In genomic region chr7:116528008-116528789, GRCh38 we compare ENCODE assay signal across 10 cellular contexts. TPM values are rescaled to one million over a fixed set of nuclear protein-coding genes. Genes with fewer than 3 reads are reported as not detected.
DNase-seq lines count a peak whose midpoint lies in the region; ATAC-seq, FAIRE-seq and TF ChIP-seq lines count a peak whose summit lies in the region.
"Had no signal": no experiment of that assay in that cellular context is flagged by ENCODE, and none has a peak within 500 bp of the region (broad histone marks: within the 10 kb centered on the region; RNA-seq: fewer than 3 reads in every experiment).

No MANE protein-coding gene starts in this region.

- peaks cover 39% of the 10 kb centered on the region for H3K4me1 Mint-ChIP-seq in WTC11
- peaks cover 39% of the 10 kb centered on the region for H3K4me1 Mint-ChIP-seq in activated T-helper 1 cell treated with anti-CD3 and anti-CD28 coated beads, Interleukin-12 subunit alpha, Interleukin-12 subunit beta, Interleukin-2, Interleukin-4 antibody, amounts not matched to agents 30 ng/mL and 10 ng/mL and 1 ng/mL, durations not matched to agents 14 hours and 24 hours and 36 hours (ENCODE audit: low read depth)

- no peak overlapping the region for H2AFZ ChIP-seq in GM23248
- no peak overlapping the region for H2AFZ ChIP-seq in HepG2 (ENCODE audit: low read length)

- no peak for TF ChIP-seq POLR2A in HepG2 (IDR thresholded peaks at IDR 0.05; ENCODE audit: insufficient read depth in 1 of 2, low read depth in 2 of 2, low read length in 2 of 2)

- H3K36me3 Mint-ChIP-seq in WTC11, result no peaks in the 10 kb centered on the region
- no peaks in the 10 kb centered on the region for H3K36me3 Mint-ChIP-seq in activated T-helper 1 cell treated with anti-CD3 and anti-CD28 coated beads, Interleukin-12 subunit alpha, Interleukin-12 subunit beta, Interleukin-2, Interleukin-4 antibody, amounts not matched to agents 30 ng/mL and 10 ng/mL and 1 ng/mL, durations not matched to agents 14 hours and 24 hours and 36 hours (ENCODE audit: low read depth)

- H3K4me2 ChIP-seq in GM23248 (ENCODE audit: unreplicated experiment) (peak overlapping the region; percentile 93), HepG2 (ENCODE audit: low read depth, low read length) (no peak overlapping the region)

- H3K27me3 Mint-ChIP-seq in WTC11 (ENCODE audit: low read depth), result peaks cover 24% of the 10 kb centered on the region
- H3K27me3 Mint-ChIP-seq in activated T-helper 1 cell treated with anti-CD3 and anti-CD28 coated beads, Interleukin-12 subunit alpha, Interleukin-12 subunit beta, Interleukin-2, Interleukin-4 antibody, amounts not matched to agents 30 ng/mL and 10 ng/mL and 1 ng/mL, durations not matched to agents 14 hours and 24 hours and 36 hours (ENCODE audit: insufficient read depth), result peaks cover 59% of the 10 kb centered on the region

- H3F3A ChIP-seq in GM23248 (ENCODE audit: insufficient read depth), result peaks cover 71% of the 10 kb centered on the region

- H3K36me3 ChIP-seq in GM23248 (ENCODE audit: low read depth) (peaks cover 55% of the 10 kb centered on the region), skeletal muscle tissue (ENCODE audit: control insufficient read depth in 3 of 3, insufficient read depth in 3 of 3, low read length in 3 of 3) (no peaks in the 10 kb centered on the region), HepG2 (replicated peaks in 1 of 2; ENCODE audit: control insufficient read depth in 1 of 2, insufficient read depth in 2 of 2, low read length in 2 of 2) (no peaks in the 10 kb centered on the region)

- H3K27ac ChIP-seq in GM23248 (peak overlapping the region; percentile 95), skeletal muscle tissue (ENCODE audit: low read depth, low read length) (peak overlapping the region; percentile 51), HepG2 (ENCODE audit: extremely low read length, insufficient read depth, low read length) (no peak overlapping the region)

- DNase-seq in GM23248 (peak; percentile 98), WTC11 (ENCODE audit: low spot score) (no peak), cardiac septum (ENCODE audit: low spot score) (peak; percentile 80), HepG2 (ENCODE audit: low spot score) (no peak)
- DNase-seq in activated T-helper 1 cell treated with anti-CD3 and anti-CD28 coated beads, Interleukin-12 subunit alpha, Interleukin-12 subunit beta, Interleukin-2, Interleukin-4 antibody, amounts not matched to agents 30 ng/mL and 10 ng/mL and 1 ng/mL, durations not matched to agents 14 hours and 24 hours and 36 hours (ENCODE audit: low spot score), result no peak
- no peak for DNase-seq in stimulated activated CD4-positive, alpha-beta T cell treated with anti-CD3 and anti-CD28 coated beads, Interleukin-2, amount 100 ng/mL, for 24 hours
- no peak for DNase-seq in activated CD8-positive, alpha-beta memory T cell treated with anti-CD3 and anti-CD28 coated beads, Interleukin-2, amount 50 U/mL, for 4 hours

- TF ChIP-seq EP300 in HepG2 (IDR thresholded peaks at IDR 0.05; ENCODE audit: low read depth in 2 of 2, low read length in 2 of 2), result no peak
- TF ChIP-seq EP300 in HepG2 (CRISPR knock-in tag; IDR thresholded peaks at IDR 0.05; ENCODE audit: borderline replicate concordance), result no peak

- no peaks in the 10 kb centered on the region for H3K9me2 ChIP-seq in GM23248 (ENCODE audit: insufficient read depth)

- no peaks in the 10 kb centered on the region for H4K20me1 ChIP-seq in GM23248 (ENCODE audit: insufficient read depth)
- H4K20me1 ChIP-seq in HepG2 (ENCODE audit: insufficient read depth, low read length), result no peaks in the 10 kb centered on the region

- H3K4me1 ChIP-seq in GM23248 (ENCODE audit: insufficient read depth), result peaks cover 46% of the 10 kb centered on the region
- H3K4me1 ChIP-seq in skeletal muscle tissue (ENCODE audit: control insufficient read depth in 3 of 3, insufficient read depth in 3 of 3, low read length in 3 of 3), result peaks cover 22 to 23% (median 22%) of the 10 kb centered on the region in 3 donors
- peaks cover 21% of the 10 kb centered on the region for H3K4me1 ChIP-seq in HepG2 (ENCODE audit: insufficient read depth, low read length)

- no peak for TF ChIP-seq RAD21 in HepG2 (CRISPR knock-in tag; IDR thresholded peaks at IDR 0.05)

- intact Hi-C loops in cardiac septum (cut with DNase I), result loop anchor here (2.0 to 10.0 kb wide), 3 partner anchors 17 to 277 kb away; no protein-coding TSS in a partner anchor
- intact Hi-C loops in activated T-helper 1 cell treated with anti-CD3 and anti-CD28 coated beads, Interleukin-12 subunit alpha, Interleukin-12 subunit beta, Interleukin-2, Interleukin-4 antibody, amounts not matched to agents 30 ng/mL and 10 ng/mL and 1 ng/mL, durations not matched to agents 14 hours and 24 hours and 36 hours (cut with micrococcal nuclease), result loop anchor here (5.0 kb wide), 2 partner anchors 36 to 346 kb away; no protein-coding TSS in a partner anchor
- intact Hi-C loops in HepG2 (cut with micrococcal nuclease; ENCODE audit: unreplicated experiment), result loop anchor here (5.0 to 10.0 kb wide), 3 partner anchors 277 to 391 kb away; no protein-coding TSS in a partner anchor

- no peaks in the 10 kb centered on the region for H3K27me3 ChIP-seq in GM23248 (replicated peaks; ENCODE audit: insufficient read depth)
- H3K27me3 ChIP-seq in skeletal muscle tissue (ENCODE audit: control insufficient read depth in 3 of 3, insufficient read depth in 3 of 3, low read length in 3 of 3), result peaks cover 0 to 18% (median 5%) of the 10 kb centered on the region in 3 donors
- peaks cover 9 to 39% of the 10 kb centered on the region in 2 experiments for H3K27me3 ChIP-seq in HepG2 (ENCODE audit: control insufficient read depth in 1 of 2, insufficient read depth in 2 of 2, low read length in 2 of 2)

- H3K4me3 Mint-ChIP-seq in WTC11, result no peak overlapping the region
- no peak overlapping the region for H3K4me3 Mint-ChIP-seq in activated T-helper 1 cell treated with anti-CD3 and anti-CD28 coated beads, Interleukin-12 subunit alpha, Interleukin-12 subunit beta, Interleukin-2, Interleukin-4 antibody, amounts not matched to agents 30 ng/mL and 10 ng/mL and 1 ng/mL, durations not matched to agents 14 hours and 24 hours and 36 hours

- peak overlapping the region; percentile 19; the same call in 1 of the 2 replicates for H3K27ac Mint-ChIP-seq in WTC11
- no peak overlapping the region for H3K27ac Mint-ChIP-seq in activated T-helper 1 cell treated with anti-CD3 and anti-CD28 coated beads, Interleukin-12 subunit alpha, Interleukin-12 subunit beta, Interleukin-2, Interleukin-4 antibody, amounts not matched to agents 30 ng/mL and 10 ng/mL and 1 ng/mL, durations not matched to agents 14 hours and 24 hours and 36 hours
- H3K27ac Mint-ChIP-seq: activated naive CD4-positive, alpha-beta T cell treated with anti-CD3 and anti-CD28 coated beads, Interleukin-2, amount 50 U/mL, for 72 hours; nephron had no signal

- H3K9me3 Mint-ChIP-seq in WTC11, result no peaks in the 10 kb centered on the region
- H3K9me3 Mint-ChIP-seq in activated T-helper 1 cell treated with anti-CD3 and anti-CD28 coated beads, Interleukin-12 subunit alpha, Interleukin-12 subunit beta, Interleukin-2, Interleukin-4 antibody, amounts not matched to agents 30 ng/mL and 10 ng/mL and 1 ng/mL, durations not matched to agents 14 hours and 24 hours and 36 hours, result no peaks in the 10 kb centered on the region
- H3K9me3 Mint-ChIP-seq: activated naive CD4-positive, alpha-beta T cell treated with anti-CD3 and anti-CD28 coated beads, Interleukin-2, amount 50 U/mL, for 72 hours; nephron had no signal

- POLR2A ChIA-PET in WTC11 (lab: Charles Lee), result no interaction called here
- POLR2A ChIA-PET in HepG2 (lab: Yijun Ruan, JAX), result no interaction called here

- H3K9ac ChIP-seq in GM23248 (peak overlapping the region; percentile 99), skeletal muscle tissue (ENCODE audit: low read depth in 1 of 3, low read length in 3 of 3) (peak overlapping the region in 1 of 3 donors; percentile 58), HepG2 (ENCODE audit: insufficient read depth, low read depth, low read length) (no peak overlapping the region)

- H3K4me3 ChIP-seq in GM23248 (peak overlapping the region; percentile 95), skeletal muscle tissue (ENCODE audit: low read length in 3 of 3) (peak overlapping the region; percentile 1 to 92 (median 88)), HepG2 (replicated peaks in 1 of 3; ENCODE audit: insufficient read depth in 1 of 3, low read depth in 2 of 3, low read length in 3 of 3) (no peak overlapping the region)

- TF ChIP-seq CTCF in WTC11 (IDR thresholded peaks at IDR 0.05) (no peak), HepG2 (CRISPR knock-in tag; IDR thresholded peaks at IDR 0.05) (no peak)

- no peak for ATAC-seq in WTC11
- no peak for ATAC-seq in HepG2
- ATAC-seq: activated naive CD4-positive, alpha-beta T cell treated with anti-CD3 and anti-CD28 coated beads, Interleukin-2, amount 50 U/mL, for 72 hours had no signal

- in situ Hi-C loops in GM23248 (cut with MboI), result loop anchor here (10.0 kb wide), 1 partner anchor 263 kb away; no protein-coding TSS in a partner anchor
- in situ Hi-C loops in HepG2 (cut with HindIII; ENCODE audit: extremely low pct_ligation_motif_present, low pct_unique_long_range_greater_than_20kb), result loop anchor here (5.0 to 10.0 kb wide), 2 partner anchors 271 to 353 kb away; no protein-coding TSS in a partner anchor

- CTCF ChIA-PET in WTC11 (lab: Charles Lee) (no interaction called here), HepG2 (lab: Yijun Ruan, JAX; ENCODE audit: low intra/inter-chr PET ratio, low total read pairs) (no interaction called here)

- 13 to 23% methylated on average over 3 of the region's 3 CpGs for WGBS in GM23248 (ENCODE audit: low coverage in 1 of 2, low lambda C conversion rate in 2 of 2, missing lambda C conversion rate in 2 of 2), 2 experiments
- 11% methylated on average over 3 of the region's 3 CpGs for WGBS in HepG2 (ENCODE audit: low lambda C conversion rate)

- no TSS peak for BruUV-seq in HepG2 (replicated peaks; lab: Mats Ljungman, UMichigan)

- no peak for FAIRE-seq in HepG2 (lab: Jason Lieb, UNC)

- H3K79me2 ChIP-seq in GM23248 (ENCODE audit: insufficient read depth), result peaks cover 79% of the 10 kb centered on the region
- no peaks in the 10 kb centered on the region for H3K79me2 ChIP-seq in HepG2 (ENCODE audit: insufficient read depth, low read length)

- H3K9me3 ChIP-seq in GM23248 (ENCODE audit: low read depth) (no peaks in the 10 kb centered on the region), skeletal muscle tissue (ENCODE audit: control insufficient read depth in 3 of 3, low read length in 3 of 3) (no peaks in the 10 kb centered on the region), HepG2 (ENCODE audit: low read length) (no peaks in the 10 kb centered on the region)

RNA-seq across cellular contexts. Expression of gene CAV1, which starts 3.4 kb away (rescaled TPM):
- 1,062 and 1,092 TPM in 2 replicates for total RNA-seq in GM23248 (2014; rRNA removed; shearing (Covaris generic))
- 1,736 and 1,789 TPM in 2 replicates for polyA plus RNA-seq in GM23248 (2016; fragmentation: Nextera tagmentation; extraction: Ambion mirVana)
- 10.9 to 19.7 TPM (median 11.5 TPM) in 3 replicates for total RNA-seq in WTC11 (2021)
- total RNA-seq in cardiac septum, result 311 TPM
- total RNA-seq in skeletal muscle tissue, result 175 TPM
- total RNA-seq in activated T-helper 1 cell treated with anti-CD3 and anti-CD28 coated beads, Interleukin-12 subunit alpha, Interleukin-12 subunit beta, Interleukin-2, Interleukin-4 antibody, amounts not matched to agents 30 ng/mL and 10 ng/mL and 1 ng/mL, durations not matched to agents 14 hours and 24 hours and 36 hours, result 0.76 and 1.8 TPM in 2 replicates
- total RNA-seq in HepG2 (2016; rRNA removed; fragmentation: Illumina TruSeq; extraction: Trizol), result not detected in 2 replicates
- not detected in 2 replicates for total RNA-seq in HepG2 (2016; cell fraction: cytosol; rRNA removed; fragmentation: Illumina TruSeq; extraction: Trizol; ENCODE audit: low read depth)
- not detected in 2 replicates for total RNA-seq in HepG2 (2016; cell fraction: insoluble cytoplasmic fraction; rRNA removed; fragmentation: Illumina TruSeq; extraction: Trizol)
- total RNA-seq in HepG2 (2016; cell fraction: membrane; rRNA removed; fragmentation: Illumina TruSeq; extraction: Trizol), result not detected in 2 replicates
- total RNA-seq in HepG2 (2016; cell fraction: nucleus; rRNA removed; fragmentation: Illumina TruSeq; extraction: Trizol), result not detected in 2 replicates
- 0.08 and 0.40 TPM in 2 replicates for polyA plus RNA-seq in HepG2 (2011; rRNA removed)
- 0.10 and 0.36 TPM in 2 replicates for polyA plus RNA-seq in HepG2 (2011; cell fraction: cytosol; rRNA removed)
- polyA plus RNA-seq in HepG2 (2011; cell fraction: nucleus; rRNA removed), result 0.10 TPM in 1 of 2 replicates, not detected in the other
- polyA plus RNA-seq in HepG2 (2012), result 0.13 TPM in 1 of 2 replicates, not detected in the other
- not detected in 2 replicates for polyA plus RNA-seq in HepG2 (2016; cell fraction: cytosol; fragmentation: Illumina TruSeq; extraction: Trizol; ENCODE audit: low read depth)
- polyA plus RNA-seq in HepG2 (2016; cell fraction: insoluble cytoplasmic fraction; fragmentation: Illumina TruSeq; extraction: Trizol; ENCODE audit: low read depth), result not detected in 2 replicates
- not detected in 2 replicates for polyA plus RNA-seq in HepG2 (2016; cell fraction: membrane; fragmentation: Illumina TruSeq; extraction: Trizol; ENCODE audit: low read depth)
- not detected in 2 replicates for polyA plus RNA-seq in HepG2 (2016; cell fraction: nucleus; fragmentation: Illumina TruSeq; extraction: Trizol; ENCODE audit: insufficient read depth, low read depth)
- polyA minus RNA-seq in HepG2 (2011; rRNA and poly(A)+ RNA removed; ENCODE audit: low replicate concordance), result 31.2 TPM in 1 of 2 replicates, not detected in the other
- not detected in 2 replicates for polyA minus RNA-seq in HepG2 (2011; cell fraction: cytosol; rRNA and poly(A)+ RNA removed)
- not detected in 2 replicates for polyA minus RNA-seq in HepG2 (2011; cell fraction: nucleus; rRNA and poly(A)+ RNA removed)
- total RNA-seq: activated naive CD4-positive, alpha-beta T cell treated with anti-CD3 and anti-CD28 coated beads, Interleukin-2, amount 50 U/mL, for 72 hours had no signal

RNA-seq across cellular contexts. Expression of gene CAV2, which starts 28.7 kb away (rescaled TPM):
- total RNA-seq in GM23248 (2014; rRNA removed; shearing (Covaris generic)), result 251 and 283 TPM in 2 replicates
- polyA plus RNA-seq in GM23248 (2016; fragmentation: Nextera tagmentation; extraction: Ambion mirVana) (344 and 358 TPM in 2 replicates), HepG2 (2011; rRNA removed) (0.18 and 0.42 TPM in 2 replicates)
- total RNA-seq in WTC11 (2021) (1.9 to 4.3 TPM (median 2.4 TPM) in 3 replicates), cardiac septum (311 TPM), skeletal muscle tissue (35.0 TPM), HepG2 (2016; rRNA removed; fragmentation: Illumina TruSeq; extraction: Trizol) (0.09 and 0.24 TPM in 2 replicates)
- not detected in 2 replicates for total RNA-seq in activated T-helper 1 cell treated with anti-CD3 and anti-CD28 coated beads, Interleukin-12 subunit alpha, Interleukin-12 subunit beta, Interleukin-2, Interleukin-4 antibody, amounts not matched to agents 30 ng/mL and 10 ng/mL and 1 ng/mL, durations not matched to agents 14 hours and 24 hours and 36 hours
- total RNA-seq in HepG2 (2016; cell fraction: cytosol; rRNA removed; fragmentation: Illumina TruSeq; extraction: Trizol; ENCODE audit: low read depth), result not detected in 2 replicates
- total RNA-seq in HepG2 (2016; cell fraction: insoluble cytoplasmic fraction; rRNA removed; fragmentation: Illumina TruSeq; extraction: Trizol), result 0.17 and 0.24 TPM in 2 replicates
- 0.21 and 0.25 TPM in 2 replicates for total RNA-seq in HepG2 (2016; cell fraction: membrane; rRNA removed; fragmentation: Illumina TruSeq; extraction: Trizol)
- total RNA-seq in HepG2 (2016; cell fraction: nucleus; rRNA removed; fragmentation: Illumina TruSeq; extraction: Trizol), result not detected in 2 replicates
- 0.13 and 0.26 TPM in 2 replicates for polyA plus RNA-seq in HepG2 (2011; cell fraction: cytosol; rRNA removed)
- polyA plus RNA-seq in HepG2 (2011; cell fraction: nucleus; rRNA removed), result 0.05 TPM in 1 of 2 replicates, not detected in the other
- polyA plus RNA-seq in HepG2 (2012), result 0.20 TPM in 1 of 2 replicates, not detected in the other
- polyA plus RNA-seq in HepG2 (2016; cell fraction: cytosol; fragmentation: Illumina TruSeq; extraction: Trizol; ENCODE audit: low read depth), result 0.09 and 0.12 TPM in 2 replicates
- polyA plus RNA-seq in HepG2 (2016; cell fraction: insoluble cytoplasmic fraction; fragmentation: Illumina TruSeq; extraction: Trizol; ENCODE audit: low read depth), result not detected in 2 replicates
- polyA plus RNA-seq in HepG2 (2016; cell fraction: membrane; fragmentation: Illumina TruSeq; extraction: Trizol; ENCODE audit: low read depth), result 0.28 and 0.46 TPM in 2 replicates
- polyA plus RNA-seq in HepG2 (2016; cell fraction: nucleus; fragmentation: Illumina TruSeq; extraction: Trizol; ENCODE audit: insufficient read depth, low read depth), result not detected in 2 replicates
- 0.04 and 22.5 TPM in 2 replicates for polyA minus RNA-seq in HepG2 (2011; rRNA and poly(A)+ RNA removed; ENCODE audit: low replicate concordance)
- 0.18 TPM in 1 of 2 replicates, not detected in the other for polyA minus RNA-seq in HepG2 (2011; cell fraction: cytosol; rRNA and poly(A)+ RNA removed)
- polyA minus RNA-seq in HepG2 (2011; cell fraction: nucleus; rRNA and poly(A)+ RNA removed), result not detected in 2 replicates

Comparison
In these comparisons a context has a peak if more than half of its experiments do, and no peak if none do; other contexts are left out.
1. DNase-seq: peak in GM23248 (single experiment) and cardiac septum (single experiment); none in WTC11 (single experiment), activated T-helper 1 cell treated with anti-CD3 and anti-CD28 coated beads, Interleukin-12 subunit alpha, Interleukin-12 subunit beta, Interleukin-2, Interleukin-4 antibody, amounts not matched to agents 30 ng/mL and 10 ng/mL and 1 ng/mL, durations not matched to agents 14 hours and 24 hours and 36 hours (single experiment), HepG2 (single experiment), stimulated activated CD4-positive, alpha-beta T cell treated with anti-CD3 and anti-CD28 coated beads, Interleukin-2, amount 100 ng/mL, for 24 hours (0 of 2) and activated CD8-positive, alpha-beta memory T cell treated with anti-CD3 and anti-CD28 coated beads, Interleukin-2, amount 50 U/mL, for 4 hours (single experiment).
2. H3K4me3 ChIP-seq: peak in GM23248 (single experiment) and skeletal muscle tissue (3 of 3); none in HepG2 (0 of 3).